24 cellular contexts compared by ENCODE assay signal in the genomic region with DNA sequence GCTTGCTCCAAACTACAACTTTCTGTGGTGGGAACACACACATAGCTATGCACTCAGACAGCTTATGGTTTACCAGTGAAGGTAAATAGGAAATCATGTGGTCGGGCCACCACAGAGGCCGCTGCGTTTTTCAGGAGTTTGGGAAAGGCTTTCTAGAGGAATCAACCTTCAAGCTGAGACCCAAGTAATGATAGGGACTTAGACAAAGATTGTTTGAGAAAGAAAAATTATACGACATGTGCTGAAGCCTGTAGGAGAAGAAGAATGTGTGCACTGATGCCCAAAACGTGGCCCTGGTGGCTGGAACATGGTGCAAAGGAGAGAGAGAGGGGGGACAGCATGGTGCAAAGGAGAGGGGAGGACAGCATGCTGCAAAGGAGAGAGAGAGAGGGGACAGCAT.
DNase-seq lines count a peak whose midpoint lies in the region; ATAC-seq and TF ChIP-seq lines count a peak whose summit lies in the region.
"Had no signal": no experiment of that assay in that cellular context is flagged by ENCODE, and none has a peak within 500 bp of the region (broad histone marks: within the 10 kb centered on the region; RNA-seq: fewer than 3 reads in every experiment).

No MANE protein-coding gene starts in this region.

- H3K4me3 Mint-ChIP-seq in nephron progenitor cell: no peak overlapping the region
- H3K4me3 Mint-ChIP-seq: CD14-positive monocyte; CD4-positive, alpha-beta memory T cell; CD4-positive, CD25-positive, alpha-beta regulatory T cell; CD8-positive, alpha-beta memory T cell had no signal

- no peak overlapping the region for H3K4me2 ChIP-seq in osteoblast (ENCODE audit: insufficient read depth, low read length)
- H3K4me2 ChIP-seq: BLaER1 had no signal

- ATAC-seq in HG03159 (IDR thresholded peaks at IDR 0.05; ENCODE audit: unreplicated experiment): no peak
- ATAC-seq: GM12878 had no signal

- DNase-seq in esophagus muscularis mucosa (ENCODE audit: extremely low spot score): peak; percentile 68
- DNase-seq in osteoblast (ENCODE audit: insufficient read length, low spot score, missing footprints): peak; percentile 56
- DNase-seq in MG63: no peak
- DNase-seq in nephron progenitor cell: no peak
- DNase-seq: 8988T; ACHN; BE2C; C1 segment of cervical spinal cord; Caco-2; CD4-positive, alpha-beta memory T cell; CD4-positive, CD25-positive, alpha-beta regulatory T cell; CD8-positive, alpha-beta memory T cell; DMS 273 treated with DMSO at 0.1 percent for 48 hours; DMS153; DMS53; DMS79; DND-41; EL; GDM1 had no signal

- H3K27me3 ChIP-seq in esophagus muscularis mucosa (no peaks in the 10 kb centered on the region), osteoblast (ENCODE audit: insufficient read depth, low read length) (no peaks in the 10 kb centered on the region), MG63 (no peaks in the 10 kb centered on the region)
- H3K27me3 ChIP-seq: BE2C, BLaER1 had no signal

- no peaks in the 10 kb centered on the region for H3K36me3 Mint-ChIP-seq in nephron progenitor cell (ENCODE audit: low read depth)
- H3K36me3 Mint-ChIP-seq: CD14-positive monocyte; CD4-positive, alpha-beta memory T cell; CD4-positive, CD25-positive, alpha-beta regulatory T cell; CD8-positive, alpha-beta memory T cell had no signal

- no peak overlapping the region for H3K27ac Mint-ChIP-seq in nephron progenitor cell

- intact Hi-C loops in esophagus muscularis mucosa (cut with DNase I): no loop called here

- H3K4me3 ChIP-seq in esophagus muscularis mucosa (no peak overlapping the region), osteoblast (ENCODE audit: insufficient read depth, low read length) (no peak overlapping the region), MG63 (no peak overlapping the region)
- H3K4me3 ChIP-seq: BLaER1, GM12878 had no signal

- H3K27ac ChIP-seq in KOPT-K1 (ENCODE audit: low read depth, low read length, poor library complexity, severe bottlenecking): peak overlapping the region; percentile 14
- no peak overlapping the region for H3K27ac ChIP-seq in esophagus muscularis mucosa (replicated peaks in 1 of 4)
- H3K27ac ChIP-seq in osteoblast (ENCODE audit: low read depth, low read length): no peak overlapping the region
- H3K27ac ChIP-seq: BLaER1 had no signal

- no peak for TF ChIP-seq CTCF in esophagus muscularis mucosa (IDR thresholded peaks at IDR 0.05)
- TF ChIP-seq CTCF in osteoblast (IDR thresholded peaks at IDR 0.05; ENCODE audit: extremely low read depth, low read depth, low read length): no peak
- no peak for TF ChIP-seq CTCF in nephron progenitor cell (IDR thresholded peaks at IDR 0.05)

- H2AFZ ChIP-seq in osteoblast (ENCODE audit: low read length): no peak overlapping the region

- H3K9me3 ChIP-seq in KOPT-K1 (ENCODE audit: insufficient read depth, low read length, poor library complexity, severe bottlenecking) (no peaks in the 10 kb centered on the region), esophagus muscularis mucosa (no peaks in the 10 kb centered on the region), osteoblast (ENCODE audit: low read depth, low read length) (no peaks in the 10 kb centered on the region), MG63 (no peaks in the 10 kb centered on the region)
- H3K9me3 ChIP-seq: BE2C, Caco-2 had no signal

- H4K20me1 ChIP-seq in osteoblast (ENCODE audit: insufficient read depth, low read length): no peaks in the 10 kb centered on the region
- H4K20me1 ChIP-seq: BLaER1 had no signal

- H3K27me3 Mint-ChIP-seq in nephron progenitor cell (ENCODE audit: low read depth, poor library complexity): no peaks in the 10 kb centered on the region
- H3K27me3 Mint-ChIP-seq: CD4-positive, alpha-beta memory T cell; CD4-positive, CD25-positive, alpha-beta regulatory T cell; CD8-positive, alpha-beta memory T cell had no signal

- H3K79me2 ChIP-seq in osteoblast (ENCODE audit: insufficient read depth, low read length): no peaks in the 10 kb centered on the region

- H3K4me1 ChIP-seq in esophagus muscularis mucosa (peaks cover 0 to 7% (median 2%) of the 10 kb centered on the region in 4 donors), osteoblast (ENCODE audit: insufficient read depth, low read length) (no peaks in the 10 kb centered on the region)
- H3K4me1 ChIP-seq: Caco-2 had no signal

- peaks cover 39% of the 10 kb centered on the region for H3K9me3 Mint-ChIP-seq in nephron progenitor cell
- H3K9me3 Mint-ChIP-seq: CD4-positive, alpha-beta memory T cell; CD4-positive, CD25-positive, alpha-beta regulatory T cell; CD8-positive, alpha-beta memory T cell had no signal

- no peak for TF ChIP-seq EP300 in esophagus muscularis mucosa (IDR thresholded peaks at IDR 0.05)

- no peaks in the 10 kb centered on the region for H3K4me1 Mint-ChIP-seq in nephron progenitor cell
- H3K4me1 Mint-ChIP-seq: CD14-positive monocyte had no signal

- H3K36me3 ChIP-seq in KOPT-K1 (ENCODE audit: insufficient read depth, low read length) (no peaks in the 10 kb centered on the region), esophagus muscularis mucosa (no peaks in the 10 kb centered on the region), osteoblast (ENCODE audit: insufficient read depth, low read length) (no peaks in the 10 kb centered on the region), MG63 (no peaks in the 10 kb centered on the region)
- H3K36me3 ChIP-seq: BE2C, BLaER1 had no signal

- 86% methylated on average over 5 of the region's 5 CpGs for WGBS in esophagus muscularis mucosa

- no peak for TF ChIP-seq POLR2A in esophagus muscularis mucosa (IDR thresholded peaks at IDR 0.05; ENCODE audit: low read depth)

Comparison
In these comparisons a context has a peak if more than half of its experiments do, and no peak if none do; other contexts are left out.
1. DNase-seq: peak in esophagus muscularis mucosa (single experiment) and osteoblast (single experiment); none in MG63 (single experiment) and nephron progenitor cell (single experiment).